8 cellular contexts compared by ENCODE assay signal in the genomic region with DNA sequence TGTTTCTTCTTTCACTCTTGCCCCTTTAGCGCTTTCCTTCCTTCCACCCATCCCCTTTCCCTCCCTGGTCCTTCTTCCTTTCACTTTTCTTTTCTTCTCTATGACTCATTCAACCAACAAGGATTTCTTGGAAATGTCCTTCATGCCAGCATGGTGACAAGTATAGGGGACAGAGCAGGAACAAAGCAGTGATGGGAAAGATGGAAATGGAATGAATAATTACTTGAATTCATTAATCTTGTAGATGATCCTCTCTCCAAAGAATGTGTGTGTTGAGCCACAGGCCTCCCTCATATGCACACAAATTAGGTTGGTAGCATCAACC. TPM values are rescaled to one million over a fixed set of nuclear protein-coding genes. Genes with fewer than 3 reads are reported as not detected.
DNase-seq lines count a peak whose midpoint lies in the region; ATAC-seq and TF ChIP-seq lines count a peak whose summit lies in the region.

No MANE protein-coding gene starts in this region.

- no peaks in the 10 kb centered on the region for H3K27me3 Mint-ChIP-seq in memory B cell

- H3K36me3 ChIP-seq in adipocyte (ENCODE audit: control insufficient read depth, insufficient read depth, low read length, severe bottlenecking) (no peaks in the 10 kb centered on the region), vagina (no peaks in the 10 kb centered on the region)

- intact Hi-C loops in right cardiac atrium (cut with DNase I) (no loop called here), Right ventricle myocardium superior (cut with DNase I) (no loop called here), vagina (cut with DNase I) (no loop called here)

- whole genome bisulfite sequencing in right cardiac atrium: 52% methylated on average over 1 of the region's 1 CpG

- no peaks in the 10 kb centered on the region for H3K9me3 Mint-ChIP-seq in memory B cell

- no peak overlapping the region for H3K27ac Mint-ChIP-seq in memory B cell

- H3K27me3 ChIP-seq in right cardiac atrium (ENCODE audit: control insufficient read depth, insufficient read depth) (no peaks in the 10 kb centered on the region), adipocyte (replicated peaks; ENCODE audit: control insufficient read depth, insufficient read depth, low read length) (no peaks in the 10 kb centered on the region), vagina (no peaks in the 10 kb centered on the region)

- ATAC-seq in right cardiac atrium: no peak
- ATAC-seq in Right ventricle myocardium superior (ENCODE audit: poor library complexity): no peak
- no peak for ATAC-seq in memory B cell (ENCODE audit: low read depth)
- ATAC-seq in GM19463 (IDR thresholded peaks at IDR 0.05; ENCODE audit: unreplicated experiment): no peak
- no peak for ATAC-seq in GM18511 (IDR thresholded peaks at IDR 0.05; ENCODE audit: unreplicated experiment)
- no peak for ATAC-seq in GM19397 (IDR thresholded peaks at IDR 0.05; ENCODE audit: unreplicated experiment)

- H3K36me3 Mint-ChIP-seq in memory B cell: peaks cover 14% of the 10 kb centered on the region

- H3K4me1 ChIP-seq in right cardiac atrium (ENCODE audit: control insufficient read depth, insufficient read depth, low read length): peaks cover 27% of the 10 kb centered on the region
- peaks cover 37% of the 10 kb centered on the region for H3K4me1 ChIP-seq in adipocyte (ENCODE audit: control insufficient read depth, insufficient read depth, low read length)
- H3K4me1 ChIP-seq in vagina: peaks cover 65% of the 10 kb centered on the region

- peak overlapping the region; percentile 27 for H3K4me3 Mint-ChIP-seq in memory B cell

- H3K9me3 ChIP-seq in right cardiac atrium (ENCODE audit: control insufficient read depth, low read length) (no peaks in the 10 kb centered on the region), adipocyte (ENCODE audit: control insufficient read depth, low read length) (no peaks in the 10 kb centered on the region), vagina (no peaks in the 10 kb centered on the region)

- H3K4me1 Mint-ChIP-seq in memory B cell: peaks cover 18% of the 10 kb centered on the region

- DNase-seq in right cardiac atrium (no peak), Right ventricle myocardium superior (no peak), adipocyte (ENCODE audit: low read depth) (peak; percentile 50), memory B cell (ENCODE audit: low spot score in 2 of 2) (no peak), vagina (ENCODE audit: extremely low spot score in 2 of 2) (no peak)

- H3K9ac ChIP-seq in adipocyte (ENCODE audit: low read length): peak overlapping the region; percentile 91

- H3K4me3 ChIP-seq in right cardiac atrium (ENCODE audit: low read length): peak overlapping the region; percentile 71
- peak overlapping the region; percentile 82 for H3K4me3 ChIP-seq in adipocyte (ENCODE audit: low read length)
- H3K4me3 ChIP-seq in vagina: peak overlapping the region; percentile 54 to 78

- H3K27ac ChIP-seq in right cardiac atrium (ENCODE audit: low read length): peak overlapping the region; percentile 95
- peak overlapping the region; percentile 95 for H3K27ac ChIP-seq in vagina

- no peak for TF ChIP-seq POLR2A in vagina (IDR thresholded peaks at IDR 0.05)

- TF ChIP-seq CTCF in vagina (IDR thresholded peaks at IDR 0.05): no peak

RNA-seq across cellular contexts. Expression of a gene that starts 1.5 kb away (rescaled TPM):
- total RNA-seq in right cardiac atrium: 100 to 1,000 TPM in 1 of 4 donors, 10 to 100 TPM in 3; 79.1 to 113 (median 81.1) TPM
- polyA plus RNA-seq in right cardiac atrium: 127 TPM
- total RNA-seq in Right ventricle myocardium superior: 56.3 TPM
- total RNA-seq in vagina: 42.5 TPM

RNA-seq across cellular contexts. Expression of a gene that starts 8.4 kb away (rescaled TPM):
- total RNA-seq in right cardiac atrium (10 to 100 TPM; 30.3 to 38.3 (median 35.2) TPM), Right ventricle myocardium superior (16.9 TPM), vagina (46.2 TPM)
- polyA plus RNA-seq in right cardiac atrium: 24.9 TPM

RNA-seq across cellular contexts. Expression of a gene that starts 9.8 kb away (rescaled TPM):
- total RNA-seq in right cardiac atrium (100 to 1,000 TPM in 2 of 4 donors, 10 to 100 TPM in 2; 96.1 to 111 (median 102) TPM), Right ventricle myocardium superior (74.5 TPM), vagina (107 TPM)
- 169 TPM for polyA plus RNA-seq in right cardiac atrium

RNA-seq across cellular contexts. Expression of a gene that starts 16.8 kb away (rescaled TPM):
- total RNA-seq in right cardiac atrium (10 to 100 TPM; 14.5 to 17.5 (median 16.5) TPM), Right ventricle myocardium superior (9.5 TPM), vagina (22.6 TPM)
- polyA plus RNA-seq in right cardiac atrium: 19.0 TPM

RNA-seq across cellular contexts. Expression of a gene that starts 24.4 kb away (rescaled TPM):
- total RNA-seq in right cardiac atrium (10 to 100 TPM; 27.7 to 35.8 (median 30.8) TPM), Right ventricle myocardium superior (25.1 TPM), vagina (18.2 TPM)
- 17.9 TPM for polyA plus RNA-seq in right cardiac atrium
